Comparison of ENCODE assay signal across 9 cellular contexts in the genomic region with DNA sequence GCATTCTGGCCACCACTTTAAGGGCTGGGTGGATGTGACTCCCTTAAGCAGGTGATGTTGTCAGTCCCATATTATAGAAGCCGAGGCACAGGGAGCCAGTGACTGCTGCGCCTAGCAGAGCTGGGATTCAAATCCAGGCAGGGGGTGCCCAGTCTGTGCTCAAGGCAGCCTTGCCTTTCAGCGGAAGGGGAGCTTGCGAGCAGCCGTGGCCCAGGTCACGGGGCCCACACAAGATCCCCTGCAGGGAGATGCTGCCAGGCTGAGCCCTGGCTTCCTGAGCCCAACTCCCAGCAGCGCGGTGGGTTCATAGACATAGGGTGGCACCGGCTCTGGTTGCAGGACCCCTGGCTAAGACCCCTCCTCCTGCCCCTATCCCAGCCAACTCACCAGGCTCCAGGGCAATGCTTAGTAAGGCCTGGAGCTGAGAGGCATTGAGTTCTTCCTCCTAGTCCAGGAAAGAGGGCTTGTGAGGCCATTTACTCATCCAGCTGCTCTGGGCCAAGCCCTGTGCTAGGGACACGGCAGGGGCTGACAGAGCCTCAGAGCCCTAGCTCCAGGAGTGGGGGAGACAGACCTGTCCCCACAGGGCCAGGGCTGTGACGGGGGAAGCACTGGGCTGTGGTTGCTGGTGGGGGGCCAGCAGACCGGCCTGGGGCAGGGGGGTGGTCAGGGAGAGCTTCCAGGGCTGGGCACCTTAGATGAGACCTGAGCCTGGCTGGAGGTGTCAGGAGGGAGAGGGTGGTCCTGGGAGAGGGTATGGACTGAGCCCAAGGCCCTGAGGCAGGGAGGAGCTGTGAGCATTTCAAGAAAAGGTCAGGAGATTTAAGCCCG. TPM values are rescaled to one million over a fixed set of nuclear protein-coding genes. Genes with fewer than 3 reads are reported as not detected.
DNase-seq lines count a peak whose midpoint lies in the region; ATAC-seq and TF ChIP-seq lines count a peak whose summit lies in the region.
"Had no signal": no experiment of that assay in that cellular context is flagged by ENCODE, and none has a peak within 500 bp of the region (broad histone marks: within the 10 kb centered on the region; RNA-seq: fewer than 3 reads in every experiment).

No MANE protein-coding gene starts in this region.

- intact Hi-C loops in Panc1 (cut with micrococcal nuclease; ENCODE audit: unreplicated experiment) (loop anchor here (5.0 kb wide), 2 partner anchors 98 to 198 kb away; a partner anchor contains a TSS), lower lobe of right lung (cut with DNase I) (no loop called here), upper lobe of right lung (cut with DNase I) (no loop called here)

- H3K9me3 ChIP-seq in Panc1 (ENCODE audit: control insufficient read depth, insufficient read depth, low read depth, low read length) (no peaks in the 10 kb centered on the region), lower lobe of right lung (no peaks in the 10 kb centered on the region), upper lobe of right lung (no peaks in the 10 kb centered on the region)

- peaks cover 57% of the 10 kb centered on the region for H3K4me1 ChIP-seq in Panc1 (ENCODE audit: control insufficient read depth, insufficient read depth, low read length)
- peaks cover 46% of the 10 kb centered on the region for H3K4me1 ChIP-seq in lower lobe of right lung
- peaks cover 33% of the 10 kb centered on the region for H3K4me1 ChIP-seq in upper lobe of right lung

- H3K27me3 ChIP-seq in Panc1 (ENCODE audit: control insufficient read depth, insufficient read depth, low read length) (no peaks in the 10 kb centered on the region), brain microvascular endothelial cell (replicated peaks) (no peaks in the 10 kb centered on the region), lower lobe of right lung (ENCODE audit: low read depth) (no peaks in the 10 kb centered on the region), upper lobe of right lung (no peaks in the 10 kb centered on the region)

- no peak for DNase-seq in activated CD4-positive, CD25-positive, alpha-beta regulatory T cell treated with anti-CD3 and anti-CD28 coated beads, Interleukin-2, amount 50 U/mL, for 72 hours
- peak; percentile 83 for DNase-seq in Panc1 (ENCODE audit: low read depth, low spot score)
- no peak for DNase-seq in brain microvascular endothelial cell
- peak; percentile 62 for DNase-seq in lower lobe of right lung
- peak; percentile 68 for DNase-seq in upper lobe of right lung
- DNase-seq in hippocampal formation (lab: John Stamatoyannopoulos, UW), result no peak
- DNase-seq: DND-41 had no signal

- peak; percentile 4 to 11 for ATAC-seq in activated CD4-positive, CD25-positive, alpha-beta regulatory T cell treated with anti-CD3 and anti-CD28 coated beads, Interleukin-2, amount 50 U/mL, for 24 hours
- peak; percentile 47 for ATAC-seq in Panc1
- peak in 1 of 2 donors; percentile 2 for ATAC-seq in lower lobe of right lung
- ATAC-seq in upper lobe of right lung, result peak; percentile 1
- no peak for ATAC-seq in GM19035 (IDR thresholded peaks at IDR 0.05; ENCODE audit: unreplicated experiment)

- BruUV-seq in Panc1 (replicated peaks; lab: Mats Ljungman, UMichigan), result no TSS peak

- H3K27ac ChIP-seq in Panc1 (ENCODE audit: low read length) (peak overlapping the region; percentile 93), brain microvascular endothelial cell (peak overlapping the region; percentile 13), lower lobe of right lung (peak overlapping the region; percentile 77), upper lobe of right lung (peak overlapping the region; percentile 58)

- H3K36me3 ChIP-seq in Panc1 (ENCODE audit: control insufficient read depth, insufficient read depth, low read length) (peaks cover 16% of the 10 kb centered on the region), brain microvascular endothelial cell (replicated peaks) (peaks cover 26% of the 10 kb centered on the region), lower lobe of right lung (peaks cover 16% of the 10 kb centered on the region), upper lobe of right lung (peaks cover 13% of the 10 kb centered on the region)

- CTCF ChIA-PET in Panc1 (lab: Charles Lee), result interaction anchor here (0.6 to 2.2 kb wide), 7 partner anchors 11 to 206 kb away, joined by 3 to 7 read pairs (median 5); a partner anchor contains a TSS

- POLR2A ChIA-PET in Panc1 (lab: Charles Lee), result interaction anchor here (0.6 to 1.5 kb wide), 11 partner anchors 13 to 558 kb away, joined by 3 to 8 read pairs (median 3); no protein-coding TSS in a partner anchor

- H3K4me3 ChIP-seq in Panc1 (ENCODE audit: low read depth in 2 of 2, low read length in 2 of 2), result peak overlapping the region; percentile 37 to 54
- H3K4me3 ChIP-seq in brain microvascular endothelial cell (ENCODE audit: low read depth, low read length), result no peak overlapping the region
- peak overlapping the region; percentile 39 for H3K4me3 ChIP-seq in lower lobe of right lung
- peak overlapping the region; percentile 16 for H3K4me3 ChIP-seq in upper lobe of right lung

- TF ChIP-seq CTCF in Panc1 (IDR thresholded peaks at IDR 0.05) (no peak), brain microvascular endothelial cell (IDR thresholded peaks at IDR 0.05; ENCODE audit: low read depth, low read length, missing control alignments) (no peak), lower lobe of right lung (IDR thresholded peaks at IDR 0.05) (no peak), upper lobe of right lung (IDR thresholded peaks at IDR 0.05) (no peak)

- in situ Hi-C loops in Panc1 (cut with HindIII; ENCODE audit: low pct_unique_long_range_greater_than_20kb, low sequenced_read_pairs), result no loop called here
- in situ Hi-C loops in brain microvascular endothelial cell (cut with HindIII; ENCODE audit: low pct_ligation_motif_present, low sequenced_read_pairs), result no loop called here

RNA-seq across cellular contexts. Expression of a gene that starts 9.6 kb away (rescaled TPM):
- 58.5 TPM for total RNA-seq in Panc1 (2021; ENCODE audit: unreplicated experiment)
- 81.4 TPM for polyA plus RNA-seq in Panc1 (2012; ENCODE audit: insufficient read length)
- 18.2 TPM for total RNA-seq in lower lobe of right lung
- total RNA-seq in upper lobe of right lung, result 14.4 TPM

RNA-seq across cellular contexts. Expression of a gene that starts 38.7 kb away (rescaled TPM):
- total RNA-seq in Panc1 (2021; ENCODE audit: unreplicated experiment) (not detected), lower lobe of right lung (not detected), upper lobe of right lung (not detected)
- not detected for polyA plus RNA-seq in Panc1 (2012; ENCODE audit: insufficient read length)

RNA-seq across cellular contexts. Expression of a gene that starts 54.4 kb away (rescaled TPM):
- 3.6 TPM for total RNA-seq in Panc1 (2021; ENCODE audit: unreplicated experiment)
- 8.1 TPM for polyA plus RNA-seq in Panc1 (2012; ENCODE audit: insufficient read length)
- not detected for total RNA-seq in lower lobe of right lung
- total RNA-seq in upper lobe of right lung, result 3.2 TPM

Comparison
In these comparisons a context has a peak if more than half of its experiments do, and no peak if none do; other contexts are left out.
1. DNase-seq: peak in Panc1 (single experiment), lower lobe of right lung (single experiment) and upper lobe of right lung (single experiment); none in activated CD4-positive, CD25-positive, alpha-beta regulatory T cell treated with anti-CD3 and anti-CD28 coated beads, Interleukin-2, amount 50 U/mL, for 72 hours (single experiment), brain microvascular endothelial cell (single experiment) and hippocampal formation (0 of 2).
2. H3K27ac ChIP-seq: peak in every context shown above with its lines; median percentile 93 in Panc1; 77 in lower lobe of right lung; 58 in upper lobe of right lung; 13 in brain microvascular endothelial cell.